ENCODE assay signal across 18 cellular contexts in the genomic region with DNA sequence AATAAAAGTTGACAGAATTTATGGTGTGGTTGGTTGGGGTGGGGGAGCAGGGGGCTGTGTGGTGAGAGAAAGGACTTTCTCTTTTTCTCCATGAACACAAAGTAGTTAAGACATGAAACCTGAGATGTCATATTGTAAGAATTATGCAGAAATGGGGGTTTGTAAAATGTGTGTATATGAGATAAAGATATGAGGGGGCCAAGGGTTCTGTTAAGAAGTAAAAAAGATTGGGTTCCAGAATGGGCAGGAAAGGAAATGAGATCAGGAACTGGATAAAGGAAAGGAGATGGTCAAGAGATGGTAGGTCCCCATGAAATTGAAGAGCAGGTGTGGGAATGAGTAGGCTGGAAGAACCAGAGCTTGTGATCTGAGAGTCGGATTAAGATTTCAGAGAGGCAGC.
"Had no signal": no experiment of that assay in that cellular context is flagged by ENCODE, and none has a peak within 500 bp of the region (broad histone marks: within the 10 kb centered on the region; RNA-seq: fewer than 3 reads in every experiment).

No MANE protein-coding gene starts in this region.

- ATAC-seq: Panc1, PC-3, SK-N-SH treated with all-trans-retinoic acid at 6 μM for 48 hours had no signal

- DNase-seq: IMR-90, MV-4-11, NCI-H1048, NCI-H1105, NCI-H1417, NCI-H1436 treated with DMSO at 0.1 percent for 48 hours, NCI-H1694, NCI-H187 treated with DMSO at 0.1 percent for 48 hours, NCI-H2029 treated with DMSO at 0.1 percent for 48 hours, NCI-H2171 treated with DMSO at 0.1 percent for 48 hours, NCI-H345, NCI-H446 treated with DMSO at 0.1 percent for 48 hours, NCI-H510A treated with DMSO at 0.1 percent for 48 hours, NCI-H526, PC-3, SHP77 had no signal
